In genomic region chr5:75337366-75338021, GRCh38 we compare ENCODE assay signal across 8 cellular contexts. TPM values are rescaled to one million over a fixed set of nuclear protein-coding genes. Genes with fewer than 3 reads are reported as not detected.
DNase-seq lines count a peak whose midpoint lies in the region; ATAC-seq and TF ChIP-seq lines count a peak whose summit lies in the region.

No MANE protein-coding gene starts in this region.

- TF ChIP-seq CTCF in left lung (IDR thresholded peaks at IDR 0.05): no peak

- no peaks in the 10 kb centered on the region; the same call in none of the 2 replicates for H3K36me3 ChIP-seq in H7 (replicated peaks; ENCODE audit: control insufficient read depth, insufficient read depth, low read length)
- peaks cover 5% of the 10 kb centered on the region for H3K36me3 ChIP-seq in SJCRH30
- no peaks in the 10 kb centered on the region for H3K36me3 ChIP-seq in left lung

- DNase-seq in COLO668 (lab: John Stamatoyannopoulos, UW; ENCODE audit: unreplicated experiment) (peak; percentile 27), H7 (no peak), SJCRH30 (peak in 1 of 2 experiments; percentile 35), left lung (peak; percentile 51 to 90), NCI-H345 treated with DMSO at 0.1 percent for 48 hours (lab: John Stamatoyannopoulos, UW; ENCODE audit: unreplicated experiment) (no peak)
- peak; percentile 18 to 21 for DNase-seq in central memory CD8-positive, alpha-beta T cell (ENCODE audit: low spot score in 2 of 2)
- peak; percentile 18 to 20 for DNase-seq in stimulated activated CD8-positive, alpha-beta memory T cell treated with anti-CD3 and anti-CD28 coated beads, Interleukin-2, amount 100 ng/mL, for 48 hours (ENCODE audit: low read depth in 2 of 2)

- H3K4me1 ChIP-seq in SJCRH30: no peaks in the 10 kb centered on the region; the same call in 1 of the 2 replicates
- H3K4me1 ChIP-seq in left lung: peaks cover 0 to 45% of the 10 kb centered on the region in 2 donors

- intact Hi-C loops in left lung (cut with DNase I): no loop called here

- H3K4me3 ChIP-seq in H7 (ENCODE audit: insufficient read depth, low read depth, low read length) (peak overlapping the region; percentile 93), SJCRH30 (peak overlapping the region; percentile 84), left lung (peak overlapping the region; percentile 92)

- H3K27me3 Mint-ChIP-seq in central memory CD8-positive, alpha-beta T cell: no peaks in the 10 kb centered on the region

- H3K27ac ChIP-seq in SJCRH30 (peak overlapping the region; percentile 29; the same call in 1 of the 2 replicates), left lung (peak overlapping the region; percentile 94 to 98)

- no peak overlapping the region for H3K27ac Mint-ChIP-seq in central memory CD8-positive, alpha-beta T cell (ENCODE audit: low read depth)

- no peak for ATAC-seq in central memory CD8-positive, alpha-beta T cell (replicated peaks; ENCODE audit: extremely low read depth, poor library complexity, severe bottlenecking)
- ATAC-seq in left lung: peak; percentile 10
- no peak for ATAC-seq in HG02763 (IDR thresholded peaks at IDR 0.05; ENCODE audit: unreplicated experiment)

- no peak overlapping the region for H3K4me3 Mint-ChIP-seq in central memory CD8-positive, alpha-beta T cell

- H3K9me3 ChIP-seq in SJCRH30 (replicated peaks) (no peaks in the 10 kb centered on the region), left lung (no peaks in the 10 kb centered on the region)

- no peaks in the 10 kb centered on the region for H3K9me3 Mint-ChIP-seq in central memory CD8-positive, alpha-beta T cell

- peaks cover 23% of the 10 kb centered on the region for H3K4me1 Mint-ChIP-seq in central memory CD8-positive, alpha-beta T cell

- H3K27me3 ChIP-seq in H7 (ENCODE audit: control insufficient read depth, insufficient read depth, low read length) (no peaks in the 10 kb centered on the region), SJCRH30 (no peaks in the 10 kb centered on the region), left lung (no peaks in the 10 kb centered on the region)

- H3K36me3 Mint-ChIP-seq in central memory CD8-positive, alpha-beta T cell (ENCODE audit: insufficient read depth): peaks cover 9% of the 10 kb centered on the region

RNA-seq across cellular contexts. Expression of gene HMGCR, which starts 0.5 kb away (rescaled TPM):
- 134 and 137 TPM in 2 replicates for total RNA-seq in H7 (2014; rRNA removed; shearing (Covaris generic))
- total RNA-seq in SJCRH30 (2014; rRNA removed; shearing (Covaris generic)): 85.6 and 93.6 TPM in 2 replicates
- total RNA-seq in left lung: 100 to 1,000 TPM in 1 of 2 donors, 10 to 100 TPM in 1; 77.2 to 166 TPM

Comparison
In these comparisons a context has a peak if more than half of its experiments do, and no peak if none do; other contexts are left out.
1. DNase-seq: peak in COLO668 (single experiment), central memory CD8-positive, alpha-beta T cell (2 of 2), left lung (2 of 2) and stimulated activated CD8-positive, alpha-beta memory T cell treated with anti-CD3 and anti-CD28 coated beads, Interleukin-2, amount 100 ng/mL, for 48 hours (2 of 2); none in H7 (single experiment) and NCI-H345 treated with DMSO at 0.1 percent for 48 hours (single experiment).
2. Peak in every context shown above with its lines, with median percentiles within 50 percentile points of each other: H3K4me3 ChIP-seq.